In genomic region chr6:85449388-85449817, GRCh38 we compare ENCODE assay signal across 8 cellular contexts. TPM values are rescaled to one million over a fixed set of nuclear protein-coding genes. Genes with fewer than 3 reads are reported as not detected.
A peak's percentile ranks its signal among the peaks of the same experiment; 100 is the strongest.
DNase-seq lines count a peak whose midpoint lies in the region; FAIRE-seq and TF ChIP-seq lines count a peak whose summit lies in the region.

No MANE protein-coding gene starts in this region.

- peaks cover 3% of the 10 kb centered on the region for H3K27me3 Mint-ChIP-seq in astrocyte (ENCODE audit: low read depth, unreplicated experiment)

- peak overlapping the region; percentile 99 for H3K4me3 Mint-ChIP-seq in astrocyte (ENCODE audit: unreplicated experiment)

- no peaks in the 10 kb centered on the region for H3K4me1 ChIP-seq in NT2/D1 (ENCODE audit: insufficient read depth, insufficient read length)
- peaks cover 34% of the 10 kb centered on the region for H3K4me1 ChIP-seq in astrocyte (ENCODE audit: insufficient read depth, low read length)
- H3K4me1 ChIP-seq in iPS-20b (ENCODE audit: insufficient read depth, low read length) = peaks cover 4% of the 10 kb centered on the region; the same call in 1 of the 2 replicates

- H3K4me2 ChIP-seq in astrocyte (ENCODE audit: low read length) = peak overlapping the region; percentile 93

- peaks cover 3% of the 10 kb centered on the region for H3K36me3 Mint-ChIP-seq in astrocyte (ENCODE audit: low read depth, unreplicated experiment)

- peaks cover 65% of the 10 kb centered on the region for H3K79me2 ChIP-seq in astrocyte (ENCODE audit: insufficient read depth, low read length)

- H3K4me3 ChIP-seq in GM12875 (ENCODE audit: low read depth, low read length) (peak overlapping the region; percentile 66), H7 (ENCODE audit: insufficient read depth, low read depth, low read length) (peak overlapping the region; percentile 78), NT2/D1 (ENCODE audit: insufficient read length, low read depth) (peak overlapping the region; percentile 47), astrocyte (ENCODE audit: insufficient read depth, low read depth, low read length) (peak overlapping the region; percentile 89), iPS-20b (ENCODE audit: low read length) (peak overlapping the region; percentile 80)

- DNase-seq in H7 = peak; percentile 69
- no peak for DNase-seq in NT2/D1 (ENCODE audit: low read depth, low spot score)
- peak; percentile 83 for DNase-seq in astrocyte (ENCODE audit: low read depth)
- DNase-seq in stimulated activated CD4-positive, alpha-beta T cell treated with anti-CD3 and anti-CD28 coated beads, Interleukin-12 subunit alpha, Interleukin-12 subunit beta, amount 100 ng/mL, for 48 hours (ENCODE audit: low read depth in 2 of 3, low spot score in 1 of 3) = peak in 2 of 3 donors; percentile 33 to 38
- DNase-seq in NCI-H2227 (lab: John Stamatoyannopoulos, UW; ENCODE audit: unreplicated experiment) = no peak
- DNase-seq in NCI-H2196 treated with DMSO at 0.1 percent for 48 hours (lab: John Stamatoyannopoulos, UW; ENCODE audit: unreplicated experiment) = no peak

- H3K4me1 Mint-ChIP-seq in astrocyte (ENCODE audit: low read depth, unreplicated experiment) = peaks cover 25% of the 10 kb centered on the region

- no peak for FAIRE-seq in astrocyte (lab: Jason Lieb, UNC)

- peak overlapping the region; percentile 79 for H2AFZ ChIP-seq in astrocyte (ENCODE audit: low read depth, low read length)

- H3K27me3 ChIP-seq in H7 (ENCODE audit: control insufficient read depth, insufficient read depth, low read length) = peaks cover 52% of the 10 kb centered on the region
- peaks cover 63% of the 10 kb centered on the region for H3K27me3 ChIP-seq in NT2/D1 (ENCODE audit: insufficient read depth, insufficient read length)
- H3K27me3 ChIP-seq in astrocyte (ENCODE audit: insufficient read depth, low read length) = no peaks in the 10 kb centered on the region
- peaks cover 66% of the 10 kb centered on the region for H3K27me3 ChIP-seq in iPS-20b (ENCODE audit: insufficient read depth, low read length)

- no peak overlapping the region for H3K9ac ChIP-seq in NT2/D1 (ENCODE audit: insufficient read length, low read depth)
- peak overlapping the region; percentile 94 for H3K9ac ChIP-seq in astrocyte (ENCODE audit: low read length)
- peak overlapping the region; percentile 39; the same call in 1 of the 2 replicates for H3K9ac ChIP-seq in iPS-20b (ENCODE audit: low read depth, low read length)

- H3K9me3 ChIP-seq in NT2/D1 (ENCODE audit: insufficient read depth, low read length) (no peaks in the 10 kb centered on the region), astrocyte (ENCODE audit: insufficient read depth, low read depth, low read length) (no peaks in the 10 kb centered on the region), iPS-20b (ENCODE audit: insufficient read depth, low read depth, low read length) (no peaks in the 10 kb centered on the region)

- no peaks in the 10 kb centered on the region for H3K9me3 Mint-ChIP-seq in astrocyte (ENCODE audit: unreplicated experiment)

- H3K36me3 ChIP-seq in H7 (replicated peaks; ENCODE audit: control insufficient read depth, insufficient read depth, low read length) = no peaks in the 10 kb centered on the region
- no peaks in the 10 kb centered on the region for H3K36me3 ChIP-seq in NT2/D1 (ENCODE audit: insufficient read depth, insufficient read length, low read length)
- H3K36me3 ChIP-seq in astrocyte (ENCODE audit: insufficient read depth, low read length) = peaks cover 3% of the 10 kb centered on the region
- no peaks in the 10 kb centered on the region for H3K36me3 ChIP-seq in iPS-20b (ENCODE audit: insufficient read depth, low read depth, low read length)

- peaks cover 28% of the 10 kb centered on the region for H4K20me1 ChIP-seq in astrocyte (ENCODE audit: insufficient read depth, low read length)

- TF ChIP-seq CTCF in GM12875 (IDR thresholded peaks at IDR 0.05; ENCODE audit: borderline replicate concordance, insufficient read depth, low read depth, low read length) = no peak
- no peak for TF ChIP-seq CTCF in astrocyte (IDR thresholded peaks at IDR 0.05; ENCODE audit: insufficient read depth, low read depth, low read length)

- H3K27ac Mint-ChIP-seq in astrocyte (ENCODE audit: unreplicated experiment) = peak overlapping the region; percentile 77

- H3K27ac ChIP-seq in astrocyte (ENCODE audit: low read depth, low read length) = peak overlapping the region; percentile 88
- H3K27ac ChIP-seq in iPS-20b (ENCODE audit: low read length) = no peak overlapping the region

RNA-seq across cellular contexts. Expression of gene NT5E, which starts 0.5 kb away (rescaled TPM):
- total RNA-seq in H7 (2014; rRNA removed; shearing (Covaris generic)) = 0.94 and 1.4 TPM in 2 replicates
- 76.1 and 77.4 TPM in 2 replicates for total RNA-seq in astrocyte

Comparison
In these comparisons a context has a peak if more than half of its experiments do, and no peak if none do; other contexts are left out.
1. DNase-seq: peak in H7 (single experiment), astrocyte (single experiment) and stimulated activated CD4-positive, alpha-beta T cell treated with anti-CD3 and anti-CD28 coated beads, Interleukin-12 subunit alpha, Interleukin-12 subunit beta, amount 100 ng/mL, for 48 hours (2 of 3); none in NT2/D1 (single experiment), NCI-H2227 (single experiment) and NCI-H2196 treated with DMSO at 0.1 percent for 48 hours (single experiment).
2. RNA of gene NT5E, which starts 0.5 kb away (total RNA-seq): 76.1 to 77.4 TPM in astrocyte; 0.94 to 1.4 TPM in H7; every median in the first group is over 10 times any median in the second.
3. Peak in every context shown above with its lines, with median percentiles within 50 percentile points of each other: H3K4me3 ChIP-seq.